In genomic region chr22:33519140-33519973, GRCh38 we compare ENCODE assay signal across 8 cellular contexts.
DNase-seq lines count a peak whose midpoint lies in the region; ATAC-seq and TF ChIP-seq lines count a peak whose summit lies in the region.

No MANE protein-coding gene starts in this region.

- H3K4me3 ChIP-seq in testis = no peak overlapping the region

- no peaks in the 10 kb centered on the region for H3K9me3 ChIP-seq in testis

- H3K27ac ChIP-seq in testis = no peak overlapping the region

- no peaks in the 10 kb centered on the region for H3K36me3 ChIP-seq in testis (ENCODE audit: low read depth, missing control alignments)

- peak; percentile 81 for DNase-seq in AG20443 (ENCODE audit: low spot score)
- peak; percentile 16 for DNase-seq in NCI-H345 treated with DMSO at 0.1 percent for 48 hours (lab: John Stamatoyannopoulos, UW; ENCODE audit: unreplicated experiment)
- peak; percentile 72 for DNase-seq in cerebellar cortex (ENCODE audit: low spot score)
- DNase-seq in left kidney (ENCODE audit: low read depth, low spot score) = peak; percentile 85
- DNase-seq in testis = peak; percentile 54
- DNase-seq in activated naive CD4-positive, alpha-beta T cell (lab: John Stamatoyannopoulos, UW) = no peak

- ATAC-seq in HG03139 (IDR thresholded peaks at IDR 0.05; ENCODE audit: unreplicated experiment) = no peak

- no peak for TF ChIP-seq POLR2A in testis (IDR thresholded peaks at IDR 0.05)

- TF ChIP-seq CTCF in GM12874 (IDR thresholded peaks at IDR 0.05; ENCODE audit: insufficient read depth, low read depth, low read length) (peak; percentile 28; the same call in 1 of the 2 replicates), testis (IDR thresholded peaks at IDR 0.05) (peak; percentile 42 to 65 (median 55))

- WGBS in testis, 2 donors = 51 to 55% methylated on average over 13 of the region's 13 CpGs

- H3K4me1 ChIP-seq in testis = no peaks in the 10 kb centered on the region

- intact Hi-C loops in testis (cut with DNase I; ENCODE audit: low total_unique reads) = no loop called here

- no peaks in the 10 kb centered on the region for H3K27me3 ChIP-seq in testis

Comparison
In these comparisons a context has a peak if more than half of its experiments do, and no peak if none do; other contexts are left out.
1. DNase-seq: peak in AG20443 (single experiment), NCI-H345 treated with DMSO at 0.1 percent for 48 hours (single experiment), cerebellar cortex (single experiment), left kidney (single experiment) and testis (single experiment); none in activated naive CD4-positive, alpha-beta T cell (0 of 4).